In the genomic region with DNA sequence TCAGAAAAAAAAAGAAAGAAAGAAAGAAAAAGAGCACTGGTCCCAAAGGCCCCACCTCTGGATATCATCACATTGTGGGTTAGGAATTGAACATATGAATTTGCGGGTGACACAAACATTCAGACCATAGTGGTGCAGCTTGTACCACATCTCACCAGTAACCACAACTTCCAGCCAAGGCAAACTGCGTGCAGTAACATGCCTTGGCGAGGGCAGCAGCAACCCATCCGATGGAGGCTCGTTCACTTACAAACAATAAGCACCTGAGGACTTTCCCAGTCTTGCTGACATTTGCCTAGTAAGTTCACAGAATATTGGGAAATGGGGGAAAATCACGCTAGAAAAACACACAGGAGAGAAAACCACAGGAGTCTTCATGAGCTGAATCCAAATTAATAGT, we compare ENCODE assay signal across 15 cellular contexts.
"Had no signal": no experiment of that assay in that cellular context is flagged by ENCODE, and none has a peak within 500 bp of the region (broad histone marks: within the 10 kb centered on the region; RNA-seq: fewer than 3 reads in every experiment).

No MANE protein-coding gene starts in this region.

- H3K9ac ChIP-seq: neural progenitor cell had no signal

- H3K4me2 ChIP-seq: neural progenitor cell had no signal

- H3K27me3 ChIP-seq: gastroesophageal sphincter, neural progenitor cell, ovary, right atrium auricular region, sigmoid colon, stomach, thyroid gland had no signal

- H3K9me3 ChIP-seq: ovary, thyroid gland had no signal

- H3K4me1 Mint-ChIP-seq: natural killer cell had no signal

- H3K36me3 Mint-ChIP-seq: natural killer cell had no signal

- H3K4me1 ChIP-seq: gastroesophageal sphincter, sigmoid colon, stomach, thyroid gland had no signal

- ATAC-seq: gastroesophageal sphincter, natural killer cell had no signal

- H2AFZ ChIP-seq: neural progenitor cell had no signal

- H3K4me3 ChIP-seq: gastroesophageal sphincter, neural progenitor cell, ovary, right atrium auricular region, sigmoid colon, skin epidermis, stomach, thyroid gland had no signal

- DNase-seq: glutamatergic neuron; natural killer cell; nucleus accumbens; ovary; sigmoid colon; stimulated activated CD4-positive, alpha-beta T cell treated with anti-CD3 and anti-CD28 coated beads, Interleukin-2, amount 100 ng/mL, for 24 hours; stimulated activated naive CD4-positive, alpha-beta T cell; stomach; thyroid gland had no signal

- H3K27me3 Mint-ChIP-seq: dendritic cell treated with granulocyte-macrophage colony-stimulating factor and Interleukin-4, amounts not matched to agents 40 ng/mL and 50 ng/mL, for 4 days had no signal

- H3K36me3 ChIP-seq: gastroesophageal sphincter, neural progenitor cell, ovary, right atrium auricular region, sigmoid colon, stomach, thyroid gland had no signal

- H3K27ac Mint-ChIP-seq: dendritic cell treated with granulocyte-macrophage colony-stimulating factor and Interleukin-4, amounts not matched to agents 40 ng/mL and 50 ng/mL, for 4 days; natural killer cell; neural progenitor cell; type B pancreatic cell had no signal

- H3K27ac ChIP-seq: gastroesophageal sphincter, neural progenitor cell, ovary, right atrium auricular region, sigmoid colon, skin epidermis, stomach, thyroid gland had no signal

- H3K4me3 Mint-ChIP-seq: dendritic cell treated with granulocyte-macrophage colony-stimulating factor and Interleukin-4, amounts not matched to agents 40 ng/mL and 50 ng/mL, for 4 days; natural killer cell; neural progenitor cell; type B pancreatic cell had no signal
